8 cellular contexts compared by ENCODE assay signal in genomic region chr14:99524804-99525698, GRCh38. TPM values are rescaled to one million over a fixed set of nuclear protein-coding genes. Genes with fewer than 3 reads are reported as not detected.
DNase-seq lines count a peak whose midpoint lies in the region; ATAC-seq and TF ChIP-seq lines count a peak whose summit lies in the region.

No MANE protein-coding gene starts in this region.

- peaks cover 0 to 5% (median 0%) of the 10 kb centered on the region in 9 donors for H3K36me3 ChIP-seq in heart left ventricle

- H3K4me3 ChIP-seq in heart left ventricle = no peak overlapping the region

- peak overlapping the region; percentile 51 for H3K4me3 Mint-ChIP-seq in activated T-cell treated with anti-CD3 and anti-CD28 coated beads, Interleukin-2, amount 50 U/mL, for 4 hours
- H3K4me3 Mint-ChIP-seq in T-cell = peak overlapping the region; percentile 46 to 78 (median 62)
- H3K4me3 Mint-ChIP-seq in stimulated activated naive B cell treated with anti-CD40 and anti-IgM and Interleukin-4, amounts not matched to agents 10 μg/mL and 1 μg/mL and 100 μg/mL, for 72 hours = no peak overlapping the region

- WGBS in heart left ventricle, 4 donors = 61 to 72% (median 63%) methylated on average over 12 to 17 of the region's 17 CpGs

- DNase-seq in activated T-cell treated with anti-CD3 and anti-CD28 coated beads, Interleukin-2, amount 50 U/mL, for 4 hours = no peak
- DNase-seq in activated T-cell treated with anti-CD3 and anti-CD28 coated beads, Interleukin-2, amount 50 U/mL, for 48 hours = no peak
- DNase-seq in T-cell (peak in 16 of 34 experiments; percentile 5 to 46 (median 20)), heart left ventricle (peak in 3 of 5 donors; percentile 25 to 46 (median 40)), GDM1 (lab: John Stamatoyannopoulos, UW) (no peak)
- DNase-seq in stimulated activated naive B cell treated with anti-CD40 and anti-IgM and Interleukin-4, amounts not matched to agents 10 μg/mL and 1 μg/mL and 100 μg/mL, for 72 hours = no peak

- peaks cover 18% of the 10 kb centered on the region for H3K4me1 Mint-ChIP-seq in activated T-cell treated with anti-CD3 and anti-CD28 coated beads, Interleukin-2, amount 50 U/mL, for 4 hours (ENCODE audit: low read depth)
- H3K4me1 Mint-ChIP-seq in T-cell = peaks cover 14 to 23% (median 17%) of the 10 kb centered on the region in 3 donors
- peaks cover 6% of the 10 kb centered on the region in 2 donors for H3K4me1 Mint-ChIP-seq in stimulated activated naive B cell treated with anti-CD40 and anti-IgM and Interleukin-4, amounts not matched to agents 10 μg/mL and 1 μg/mL and 100 μg/mL, for 72 hours

- CTCF ChIA-PET in T-cell (lab: Charles Lee) = interaction anchor here in 1 of 2 donors (0.7 kb wide), 1 partner anchor 371 kb away, joined by 3 read pairs; no protein-coding TSS in a partner anchor

- peak in 10 of 12 donors; percentile 8 to 51 (median 27) for TF ChIP-seq CTCF in heart left ventricle (IDR thresholded peaks at IDR 0.05)

- no peak for TF ChIP-seq POLR2A in heart left ventricle (IDR thresholded peaks at IDR 0.05)

- H3K27ac Mint-ChIP-seq in T-cell = peak overlapping the region; percentile 88 to 97
- no peak overlapping the region for H3K27ac Mint-ChIP-seq in stimulated activated naive B cell treated with anti-CD40 and anti-IgM and Interleukin-4, amounts not matched to agents 10 μg/mL and 1 μg/mL and 100 μg/mL, for 72 hours

- H3K4me1 ChIP-seq in heart left ventricle = peaks cover 6 to 62% (median 38%) of the 10 kb centered on the region in 12 donors

- intact Hi-C loops in heart left ventricle (cut with DNase I) = loop anchor here in 4 of 10 donors (2.0 to 10.0 kb wide), 4 partner anchors 77 to 360 kb away; partner anchors contain the start of gene CCDC85C (in 1 of the 4)

- H3K27me3 ChIP-seq in heart left ventricle = no peaks in the 10 kb centered on the region

- H3K36me3 Mint-ChIP-seq in activated T-cell treated with anti-CD3 and anti-CD28 coated beads, Interleukin-2, amount 50 U/mL, for 4 hours (ENCODE audit: insufficient read depth) = no peaks in the 10 kb centered on the region
- no peaks in the 10 kb centered on the region for H3K36me3 Mint-ChIP-seq in T-cell
- H3K36me3 Mint-ChIP-seq in stimulated activated naive B cell treated with anti-CD40 and anti-IgM and Interleukin-4, amounts not matched to agents 10 μg/mL and 1 μg/mL and 100 μg/mL, for 72 hours = no peaks in the 10 kb centered on the region

- peak; percentile 42 to 64 for ATAC-seq in activated T-cell treated with anti-CD3 and anti-CD28 coated beads, Interleukin-2, amount 50 U/mL, for 4 hours
- ATAC-seq in T-cell (replicated peaks in 1 of 4) (peak; percentile 68 to 84 (median 81)), heart left ventricle (peak in 3 of 4 donors; percentile 33 to 67 (median 46)), HG03442 (IDR thresholded peaks at IDR 0.05; ENCODE audit: unreplicated experiment) (no peak), HG02610 (IDR thresholded peaks at IDR 0.05; ENCODE audit: unreplicated experiment) (no peak)
- peak; percentile 15 to 26 for ATAC-seq in stimulated activated naive B cell treated with anti-CD40 and anti-IgM and Interleukin-4, amounts not matched to agents 10 μg/mL and 1 μg/mL and 100 μg/mL, for 72 hours (replicated peaks)

- POLR2A ChIA-PET in T-cell (lab: Charles Lee) = no interaction called here

- H3K27ac ChIP-seq in heart left ventricle = peak overlapping the region in 11 of 12 donors; percentile 26 to 84 (median 61)

- no peaks in the 10 kb centered on the region for H3K9me3 Mint-ChIP-seq in activated T-cell treated with anti-CD3 and anti-CD28 coated beads, Interleukin-2, amount 50 U/mL, for 4 hours
- no peaks in the 10 kb centered on the region for H3K9me3 Mint-ChIP-seq in T-cell
- H3K9me3 Mint-ChIP-seq in stimulated activated naive B cell treated with anti-CD40 and anti-IgM and Interleukin-4, amounts not matched to agents 10 μg/mL and 1 μg/mL and 100 μg/mL, for 72 hours = no peaks in the 10 kb centered on the region

- H3K27me3 Mint-ChIP-seq in activated T-cell treated with anti-CD3 and anti-CD28 coated beads, Interleukin-2, amount 50 U/mL, for 4 hours (ENCODE audit: low read depth) = no peaks in the 10 kb centered on the region
- H3K27me3 Mint-ChIP-seq in T-cell = no peaks in the 10 kb centered on the region
- H3K27me3 Mint-ChIP-seq in stimulated activated naive B cell treated with anti-CD40 and anti-IgM and Interleukin-4, amounts not matched to agents 10 μg/mL and 1 μg/mL and 100 μg/mL, for 72 hours = no peaks in the 10 kb centered on the region

- no peaks in the 10 kb centered on the region for H3K9me3 ChIP-seq in heart left ventricle

RNA-seq across cellular contexts. Expression of gene CCNK, which starts 43.8 kb away (rescaled TPM):
- total RNA-seq in activated T-cell treated with anti-CD3 and anti-CD28 coated beads, Interleukin-2, amount 50 U/mL, for 4 hours = 100 to 1,000 TPM in 2 of 3 donors, 10 to 100 TPM in 1; 95.9 to 107 (median 104) TPM
- 100 to 1,000 TPM in 2 of 5 donors, 10 to 100 TPM in 3; 61.8 to 138 (median 74.6) TPM for total RNA-seq in T-cell
- 10 to 100 TPM; 11.8 to 35.3 (median 30.2) TPM for total RNA-seq in heart left ventricle
- 10 to 100 TPM in 1 of 2 donors, 1 to 10 TPM in 1; 9.1 to 20.6 TPM for polyA plus RNA-seq in heart left ventricle

RNA-seq across cellular contexts. Expression of gene SETD3, which starts 44.4 kb away (rescaled TPM):
- 10 to 100 TPM; 51.8 to 58.1 (median 54.8) TPM for total RNA-seq in activated T-cell treated with anti-CD3 and anti-CD28 coated beads, Interleukin-2, amount 50 U/mL, for 4 hours
- total RNA-seq in T-cell (10 to 100 TPM; 47.7 to 64.6 (median 52.4) TPM), heart left ventricle (100 to 1,000 TPM in 4 of 9 donors, 10 to 100 TPM in 5; 80.1 to 130 (median 99.4) TPM)
- polyA plus RNA-seq in heart left ventricle = 10 to 100 TPM; 49.7 to 81.7 TPM

Comparison
In these comparisons a context has a peak if more than half of its experiments do, and no peak if none do; other contexts are left out.
1. ATAC-seq: peak in activated T-cell treated with anti-CD3 and anti-CD28 coated beads, Interleukin-2, amount 50 U/mL, for 4 hours (2 of 2), T-cell (4 of 4), heart left ventricle (3 of 4) and stimulated activated naive B cell treated with anti-CD40 and anti-IgM and Interleukin-4, amounts not matched to agents 10 μg/mL and 1 μg/mL and 100 μg/mL, for 72 hours (2 of 2); none in HG03442 (single experiment) and HG02610 (single experiment).
2. DNase-seq: peak in heart left ventricle (3 of 5); none in activated T-cell treated with anti-CD3 and anti-CD28 coated beads, Interleukin-2, amount 50 U/mL, for 4 hours (single experiment), activated T-cell treated with anti-CD3 and anti-CD28 coated beads, Interleukin-2, amount 50 U/mL, for 48 hours (0 of 2), stimulated activated naive B cell treated with anti-CD40 and anti-IgM and Interleukin-4, amounts not matched to agents 10 μg/mL and 1 μg/mL and 100 μg/mL, for 72 hours (single experiment) and GDM1 (single experiment).
3. H3K4me3 Mint-ChIP-seq: peak in activated T-cell treated with anti-CD3 and anti-CD28 coated beads, Interleukin-2, amount 50 U/mL, for 4 hours (single experiment) and T-cell (3 of 3); none in stimulated activated naive B cell treated with anti-CD40 and anti-IgM and Interleukin-4, amounts not matched to agents 10 μg/mL and 1 μg/mL and 100 μg/mL, for 72 hours (0 of 2).